In genomic region chr6:3377536-3378397, GRCh38 we compare ENCODE assay signal across 1 cellular context.
TF ChIP-seq lines count a peak whose summit lies in the region.

No MANE protein-coding gene starts in this region.

TF ChIP-seq in HepG2, 621 proteins besides CTCF, POLR2A, EP300 and RAD21 (continued from another document and continues in another):
- TF ChIP-seq HBP1 (CRISPR knock-in tag; IDR thresholded peaks at IDR 0.05; ENCODE audit: low read depth) (0 out of 2 replicates have a peak, but pooled peaks have one; percentile 46), MXD3 (CRISPR knock-in tag; IDR thresholded peaks at IDR 0.05) (peak; percentile 64), MLX (CRISPR knock-in tag; IDR thresholded peaks at IDR 0.05) (no peak), KLF6 (CRISPR knock-in tag; IDR thresholded peaks at IDR 0.05) (peak; percentile 72; the same call in 1 of the 2 replicates), SP5 (CRISPR knock-in tag; IDR thresholded peaks at IDR 0.05; ENCODE audit: borderline replicate concordance, low read depth) (no peak), ZNF570 (CRISPR knock-in tag; IDR thresholded peaks at IDR 0.05; ENCODE audit: borderline replicate concordance) (no peak), ZNF552 (CRISPR knock-in tag; IDR thresholded peaks at IDR 0.05; ENCODE audit: borderline replicate concordance) (no peak; the same call in 1 of the 2 replicates), GLI4 (CRISPR knock-in tag; IDR thresholded peaks at IDR 0.05; ENCODE audit: borderline replicate concordance) (0 out of 2 replicates have a peak, but pooled peaks have one; percentile 40), TERF1 (CRISPR knock-in tag; IDR thresholded peaks at IDR 0.05) (no peak), ZNF142 (CRISPR knock-in tag; IDR thresholded peaks at IDR 0.05) (no peak), SMC3 (IDR thresholded peaks at IDR 0.05; ENCODE audit: low read length) (no peak; the same call in 1 of the 2 replicates), SYNCRIP (IDR thresholded peaks at IDR 0.05; ENCODE audit: insufficient read depth, low read depth, low read length) (no peak), SIN3A (IDR thresholded peaks at IDR 0.05; ENCODE audit: borderline replicate concordance, low read depth, low read length) (no peak), KIAA2018 (CRISPR knock-in tag; IDR thresholded peaks at IDR 0.05; ENCODE audit: borderline replicate concordance) (no peak), ZNF83 (CRISPR knock-in tag; IDR thresholded peaks at IDR 0.05; ENCODE audit: borderline replicate concordance) (no peak), SNAPC4 (CRISPR knock-in tag; IDR thresholded peaks at IDR 0.05) (peak; percentile 69; the same call in 1 of the 2 replicates), ZBTB33 (CRISPR knock-in tag; IDR thresholded peaks at IDR 0.05) (no peak), TBP (CRISPR knock-in tag; IDR thresholded peaks at IDR 0.05) (no peak), HNRNPL (IDR thresholded peaks at IDR 0.05; ENCODE audit: low read depth, low read length) (0 out of 2 replicates have a peak, but pooled peaks have one; percentile 59), ZNF615 (CRISPR knock-in tag; IDR thresholded peaks at IDR 0.05; ENCODE audit: borderline replicate concordance) (no peak), DPF2 (CRISPR knock-in tag; IDR thresholded peaks at IDR 0.05; ENCODE audit: borderline replicate concordance, low read depth) (peak; percentile 91), NFKBIZ (CRISPR knock-in tag; IDR thresholded peaks at IDR 0.05) (peak; percentile 77; the same call in 1 of the 2 replicates), NR0B2 (CRISPR knock-in tag; IDR thresholded peaks at IDR 0.05) (0 out of 2 replicates have a peak, but pooled peaks have one; percentile 44), GATAD2A (CRISPR knock-in tag; IDR thresholded peaks at IDR 0.05) (peak; percentile 82), MED13 (CRISPR knock-in tag; IDR thresholded peaks at IDR 0.05) (no peak)
